Comparison of ENCODE assay signal across 24 cellular contexts in the genomic region with DNA sequence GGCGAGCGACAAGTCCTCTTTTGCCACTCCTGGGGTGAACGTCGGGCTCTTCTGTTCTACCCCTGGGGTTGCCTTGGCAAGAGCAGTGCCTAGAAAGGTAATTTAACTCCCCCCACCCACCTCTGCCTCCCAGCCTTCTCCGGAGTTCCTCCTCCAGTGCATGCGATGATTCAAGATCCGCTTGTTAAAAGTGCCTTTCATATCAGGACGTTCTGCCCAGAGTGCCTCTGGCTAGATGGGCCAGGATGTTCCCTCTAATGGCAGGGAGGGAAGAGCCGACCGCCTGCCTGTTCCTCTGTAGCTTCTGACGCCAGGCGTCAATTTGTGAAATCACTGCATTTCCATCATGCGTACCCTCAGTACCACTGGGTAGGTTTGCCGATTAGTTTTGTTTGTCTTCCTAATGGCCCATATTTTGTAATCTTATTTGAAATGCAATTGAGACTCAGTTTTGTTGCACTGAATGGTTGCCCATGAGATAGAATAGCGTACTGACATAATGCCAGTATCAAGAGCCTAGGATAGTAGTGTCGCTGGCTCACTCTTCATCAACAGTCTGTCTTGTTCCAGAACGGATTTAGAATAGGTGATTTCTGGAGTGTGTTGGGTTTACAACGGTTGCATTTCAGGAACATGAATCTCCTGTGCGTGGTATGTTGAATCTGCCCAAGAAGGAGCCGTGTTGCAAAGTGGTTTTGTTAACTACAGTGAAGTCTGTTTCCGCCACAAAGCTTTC.
"Had no signal": no experiment of that assay in that cellular context is flagged by ENCODE, and none has a peak within 500 bp of the region (broad histone marks: within the 10 kb centered on the region; RNA-seq: fewer than 3 reads in every experiment).

No MANE protein-coding gene starts in this region.

- H3K4me3 ChIP-seq: esophagus muscularis mucosa, gastroesophageal sphincter, hepatocyte, mucosa of descending colon, right lobe of liver, spleen, testis, tibial nerve, uterus had no signal

- DNase-seq: cerebellar nuclear complex; effector memory CD8-positive, alpha-beta T cell; glutamatergic neuron; kidney; left cardiac atrium; mammary epithelial cell; mucosa of descending colon; naive thymus-derived CD8-positive, alpha-beta T cell; right lobe of liver; spleen; stimulated activated CD4-positive, alpha-beta T cell treated with anti-CD3 and anti-CD28 coated beads, Interleukin-15, amount 100 ng/mL, for 24 hours; stimulated activated CD4-positive, alpha-beta T cell treated with anti-CD3 and anti-CD28 coated beads, Interleukin-1b, Interleukin-23, amount 100 ng/mL, for 48 hours; stimulated activated CD4-positive, alpha-beta T cell treated with anti-CD3 and anti-CD28 coated beads, Interleukin-4, amount 100 ng/mL, for 24 hours; testis; uterus had no signal

- ATAC-seq: effector memory CD8-positive, alpha-beta T cell; gastroesophageal sphincter; mucosa of descending colon; naive thymus-derived CD8-positive, alpha-beta T cell; right lobe of liver; stimulated activated memory B cell treated with anti-CD40 and anti-IgM and Interleukin-4, amounts not matched to agents 10 μg/mL and 1 μg/mL and 100 μg/mL, for 72 hours had no signal

- H3K27me3 Mint-ChIP-seq: dendritic cell treated with granulocyte-macrophage colony-stimulating factor and Interleukin-4, amounts not matched to agents 40 ng/mL and 50 ng/mL, for 4 days; effector memory CD8-positive, alpha-beta T cell; naive thymus-derived CD8-positive, alpha-beta T cell; stimulated activated memory B cell treated with anti-CD40 and anti-IgM and Interleukin-4, amounts not matched to agents 10 μg/mL and 1 μg/mL and 100 μg/mL, for 72 hours; stimulated activated naive CD8-positive, alpha-beta T cell treated with anti-CD3 and anti-CD28 coated beads, Interleukin-15, Interleukin-2, amounts not matched to agents 100 ng/mL and 50 ng/mL, for 24 hours had no signal

- H3K36me3 ChIP-seq: uterus had no signal

- H3K27me3 ChIP-seq: esophagus muscularis mucosa, gastroesophageal sphincter, hepatocyte, right lobe of liver, spleen, testis, tibial nerve, uterus had no signal

- H3K9me3 ChIP-seq: esophagus muscularis mucosa, gastroesophageal sphincter, mucosa of descending colon, right lobe of liver, spleen, testis, tibial nerve, uterus had no signal

- H3K27ac Mint-ChIP-seq: dendritic cell treated with granulocyte-macrophage colony-stimulating factor and Interleukin-4, amounts not matched to agents 40 ng/mL and 50 ng/mL, for 4 days; effector memory CD8-positive, alpha-beta T cell; stimulated activated memory B cell treated with anti-CD40 and anti-IgM and Interleukin-4, amounts not matched to agents 10 μg/mL and 1 μg/mL and 100 μg/mL, for 72 hours; stimulated activated naive CD8-positive, alpha-beta T cell treated with anti-CD3 and anti-CD28 coated beads, Interleukin-15, Interleukin-2, amounts not matched to agents 100 ng/mL and 50 ng/mL, for 24 hours had no signal

- H3K4me3 Mint-ChIP-seq: dendritic cell treated with granulocyte-macrophage colony-stimulating factor and Interleukin-4, amounts not matched to agents 40 ng/mL and 50 ng/mL, for 4 days; effector memory CD8-positive, alpha-beta T cell; naive thymus-derived CD8-positive, alpha-beta T cell; neural crest cell; stimulated activated memory B cell treated with anti-CD40 and anti-IgM and Interleukin-4, amounts not matched to agents 10 μg/mL and 1 μg/mL and 100 μg/mL, for 72 hours; stimulated activated naive CD8-positive, alpha-beta T cell treated with anti-CD3 and anti-CD28 coated beads, Interleukin-15, Interleukin-2, amounts not matched to agents 100 ng/mL and 50 ng/mL, for 24 hours had no signal

- H3K9me3 Mint-ChIP-seq: dendritic cell treated with granulocyte-macrophage colony-stimulating factor and Interleukin-4, amounts not matched to agents 40 ng/mL and 50 ng/mL, for 4 days; effector memory CD8-positive, alpha-beta T cell; naive thymus-derived CD8-positive, alpha-beta T cell; neural crest cell; stimulated activated memory B cell treated with anti-CD40 and anti-IgM and Interleukin-4, amounts not matched to agents 10 μg/mL and 1 μg/mL and 100 μg/mL, for 72 hours; stimulated activated naive CD8-positive, alpha-beta T cell treated with anti-CD3 and anti-CD28 coated beads, Interleukin-15, Interleukin-2, amounts not matched to agents 100 ng/mL and 50 ng/mL, for 24 hours had no signal

- H3K27ac ChIP-seq: epithelial cell of prostate, esophagus muscularis mucosa, testis had no signal
